ENCODE assay signal across 21 cellular contexts in genomic region chr5:68708156-68708841, GRCh38.
"Had no signal": no experiment of that assay in that cellular context is flagged by ENCODE, and none has a peak within 500 bp of the region (broad histone marks: within the 10 kb centered on the region; RNA-seq: fewer than 3 reads in every experiment).

No MANE protein-coding gene starts in this region.

- H3K27ac ChIP-seq: ascending aorta, esophagus squamous epithelium, hepatocyte, pancreas, stomach had no signal

- H3K4me2 ChIP-seq: hepatocyte had no signal

- H3K4me3 ChIP-seq: ascending aorta, esophagus squamous epithelium, hepatocyte, pancreas, skin epidermis, stomach had no signal

- H3K36me3 ChIP-seq: ascending aorta, esophagus squamous epithelium, pancreas, stomach had no signal

- H2AFZ ChIP-seq: hepatocyte had no signal

- H3K4me3 Mint-ChIP-seq: activated CD8-positive, alpha-beta T cell treated with anti-CD3 and anti-CD28 coated beads for 36 hours; activated T-helper 17 cell treated with anti-CD3 and anti-CD28 coated beads, Interleukin-2, amount 50 U/mL, for 72 hours; naive thymus-derived CD4-positive, alpha-beta T cell; T-cell had no signal

- H3K79me2 ChIP-seq: hepatocyte had no signal

- H3K36me3 Mint-ChIP-seq: T-cell had no signal

- H3K9me3 Mint-ChIP-seq: activated CD8-positive, alpha-beta T cell treated with anti-CD3 and anti-CD28 coated beads for 36 hours; T-cell had no signal

- H3K9me3 ChIP-seq: ascending aorta, esophagus squamous epithelium, pancreas, stomach had no signal

- H3K27ac Mint-ChIP-seq: activated CD8-positive, alpha-beta T cell treated with anti-CD3 and anti-CD28 coated beads for 36 hours; activated T-helper 17 cell treated with anti-CD3 and anti-CD28 coated beads, Interleukin-2, amount 50 U/mL, for 72 hours; naive thymus-derived CD4-positive, alpha-beta T cell; T-cell had no signal

- H3K27me3 Mint-ChIP-seq: activated CD8-positive, alpha-beta T cell treated with anti-CD3 and anti-CD28 coated beads for 36 hours; T-cell had no signal

- ATAC-seq: activated CD8-positive, alpha-beta T cell treated with anti-CD3 and anti-CD28 coated beads for 36 hours; activated T-helper 17 cell treated with anti-CD3 and anti-CD28 coated beads, Interleukin-2, amount 50 U/mL, for 72 hours; naive thymus-derived CD4-positive, alpha-beta T cell; pancreas; SK-N-SH treated with all-trans-retinoic acid at 6 μM for 48 hours; T-cell had no signal

- H3K4me1 ChIP-seq: ascending aorta, pancreas had no signal

- DNase-seq: activated CD4-positive, alpha-beta T cell treated with anti-CD3 and anti-CD28 coated beads for 48 hours; activated CD4-positive, CD25-positive, alpha-beta regulatory T cell; activated CD8-positive, alpha-beta T cell treated with anti-CD3 and anti-CD28 coated beads for 36 hours; activated naive CD4-positive, alpha-beta T cell; activated T-cell treated with anti-CD3 and anti-CD28 coated beads, Interleukin-2, amount 50 U/mL, for 1 hour; cortex of kidney; effector memory CD4-positive, alpha-beta T cell; esophagus squamous epithelium; foreskin fibroblast; mesendoderm; naive thymus-derived CD4-positive, alpha-beta T cell; pancreas; stimulated activated CD4-positive, alpha-beta T cell treated with anti-CD3 and anti-CD28 coated beads, Interleukin-15, amount 100 ng/mL, for 24 hours; stimulated activated CD4-positive, alpha-beta T cell treated with anti-CD3 and anti-CD28 coated beads, Interleukin-2, amount 100 ng/mL, for 48 hours; stomach; T-cell had no signal

- H3K27me3 ChIP-seq: ascending aorta, esophagus squamous epithelium, hepatocyte, pancreas, stomach had no signal
